23 cellular contexts compared by ENCODE assay signal in the genomic region with DNA sequence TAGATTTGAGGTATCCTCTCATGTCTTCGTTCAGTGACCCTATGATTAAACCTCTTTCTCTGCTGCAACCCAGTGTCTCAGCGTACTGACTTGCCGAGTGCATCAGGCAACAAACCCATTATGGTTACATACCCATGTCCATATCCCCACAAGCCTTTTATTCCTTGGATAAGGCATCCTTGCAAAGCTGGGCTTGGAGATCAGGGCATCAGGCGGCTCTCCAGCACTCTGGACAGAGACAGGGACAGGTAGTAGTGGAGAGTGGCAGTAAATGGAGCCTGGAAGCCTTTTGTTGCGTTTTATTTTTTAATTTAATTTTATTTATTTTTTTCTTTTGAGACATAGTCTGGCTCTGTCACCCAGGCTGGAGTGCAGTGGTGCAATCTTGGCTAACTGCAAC. TPM values are rescaled to one million over a fixed set of nuclear protein-coding genes. Genes with fewer than 3 reads are reported as not detected.
"Had no signal": no experiment of that assay in that cellular context is flagged by ENCODE, and none has a peak within 500 bp of the region (broad histone marks: within the 10 kb centered on the region; RNA-seq: fewer than 3 reads in every experiment).

No MANE protein-coding gene starts in this region.

- H3K4me3 Mint-ChIP-seq: activated CD4-positive, alpha-beta T cell treated with anti-CD3 and anti-CD28 coated beads, Interleukin-2, amount 10 ng/mL, durations not matched to agents 7 days and 5 days; activated naive CD8-positive, alpha-beta T cell; activated T-cell treated with anti-CD3 and anti-CD28 coated beads, Interleukin-2, amount 50 U/mL, for 72 hours; brain; central memory CD8-positive, alpha-beta T cell; natural killer cell treated with Interleukin-12 subunit alpha and Interleukin-12 subunit beta and Interleukin-15 and Interleukin-18, amount 100 ng/mL, for 72 hours; stimulated activated naive B cell treated with anti-CD40 and anti-IgM and Interleukin-4, amounts not matched to agents 10 μg/mL and 1 μg/mL and 100 μg/mL, for 72 hours; T-helper 2 cell treated with Interferon-gamma antibody and Interleukin-4, amounts not matched to agents 5 μg/mL and 100 μg/mL, for 36 hours had no signal

- H3K27ac ChIP-seq: gastroesophageal sphincter, left lung, thyroid gland had no signal

- H3K36me3 Mint-ChIP-seq: natural killer cell treated with Interleukin-12 subunit alpha and Interleukin-12 subunit beta and Interleukin-15 and Interleukin-18, amount 100 ng/mL, for 72 hours had no signal

- H3K36me3 ChIP-seq: gastroesophageal sphincter, left lung, thyroid gland had no signal

- H3K4me3 ChIP-seq: gastroesophageal sphincter, left lung, thyroid gland had no signal

- H3K27me3 ChIP-seq: gastroesophageal sphincter, left lung, thyroid gland had no signal

- H3K9me3 Mint-ChIP-seq: activated CD4-positive, alpha-beta T cell treated with anti-CD3 and anti-CD28 coated beads, Interleukin-2, amount 10 ng/mL, durations not matched to agents 7 days and 5 days; brain; central memory CD8-positive, alpha-beta T cell; natural killer cell treated with Interleukin-12 subunit alpha and Interleukin-12 subunit beta and Interleukin-15 and Interleukin-18, amount 100 ng/mL, for 72 hours; T-helper 2 cell treated with Interferon-gamma antibody and Interleukin-4, amounts not matched to agents 5 μg/mL and 100 μg/mL, for 36 hours had no signal

- FAIRE-seq: keratinocyte, urothelium cell line had no signal

- ATAC-seq: activated T-cell treated with anti-CD3 and anti-CD28 coated beads, Interleukin-2, amount 50 U/mL, for 72 hours; gastroesophageal sphincter; left lung; natural killer cell treated with Interleukin-12 subunit alpha and Interleukin-12 subunit beta and Interleukin-15 and Interleukin-18, amount 100 ng/mL, for 72 hours; stimulated activated naive B cell treated with anti-CD40 and anti-IgM and Interleukin-4, amounts not matched to agents 10 μg/mL and 1 μg/mL and 100 μg/mL, for 72 hours had no signal

- H3K4me1 Mint-ChIP-seq: activated CD4-positive, alpha-beta T cell treated with anti-CD3 and anti-CD28 coated beads, Interleukin-2, amount 10 ng/mL, durations not matched to agents 7 days and 5 days; brain; central memory CD8-positive, alpha-beta T cell had no signal

- H3K4me1 ChIP-seq: left lung, thyroid gland had no signal

- H3K27me3 Mint-ChIP-seq: activated CD4-positive, alpha-beta T cell treated with anti-CD3 and anti-CD28 coated beads, Interleukin-2, amount 10 ng/mL, durations not matched to agents 7 days and 5 days; activated naive CD8-positive, alpha-beta T cell; brain; central memory CD8-positive, alpha-beta T cell; natural killer cell treated with Interleukin-12 subunit alpha and Interleukin-12 subunit beta and Interleukin-15 and Interleukin-18, amount 100 ng/mL, for 72 hours had no signal

- H3K9me3 ChIP-seq: gastroesophageal sphincter, left lung, thyroid gland had no signal

- DNase-seq: activated CD4-positive, alpha-beta T cell treated with anti-CD3 and anti-CD28 coated beads, Interleukin-2, amount 10 ng/mL, durations not matched to agents 7 days and 5 days; activated CD4-positive, CD25-positive, alpha-beta regulatory T cell; activated CD8-positive, alpha-beta memory T cell treated with anti-CD3 and anti-CD28 coated beads, Interleukin-2, amount 50 U/mL, for 48 hours; activated gamma-delta T cell; activated T-cell treated with anti-CD3 and anti-CD28 coated beads, Interleukin-2, amount 50 U/mL, for 72 hours; effector memory CD4-positive, alpha-beta T cell; left lung; mesenchymal stem cell; nucleus accumbens; retina; stimulated activated CD4-positive, alpha-beta T cell treated with anti-CD3 and anti-CD28 coated beads, Interleukin-15, amount 100 ng/mL, for 24 hours; stimulated activated CD4-positive, alpha-beta T cell treated with anti-CD3 and anti-CD28 coated beads, Interleukin-4, amount 100 ng/mL, for 1 hour; stimulated activated naive B cell treated with anti-CD40 and anti-IgM and Interleukin-4, amounts not matched to agents 10 μg/mL and 1 μg/mL and 100 μg/mL, for 72 hours; thyroid gland had no signal

- H3K27ac Mint-ChIP-seq: activated CD4-positive, alpha-beta T cell treated with anti-CD3 and anti-CD28 coated beads, Interleukin-2, amount 10 ng/mL, durations not matched to agents 7 days and 5 days; activated naive CD8-positive, alpha-beta T cell; activated T-cell treated with anti-CD3 and anti-CD28 coated beads, Interleukin-2, amount 50 U/mL, for 72 hours; brain; stimulated activated naive B cell treated with anti-CD40 and anti-IgM and Interleukin-4, amounts not matched to agents 10 μg/mL and 1 μg/mL and 100 μg/mL, for 72 hours; T-helper 2 cell treated with Interferon-gamma antibody and Interleukin-4, amounts not matched to agents 5 μg/mL and 100 μg/mL, for 36 hours had no signal

RNA-seq across cellular contexts. Expression of gene NPFFR1, which starts 32.0 kb away (rescaled TPM):
- total RNA-seq: activated CD4-positive, alpha-beta T cell treated with anti-CD3 and anti-CD28 coated beads, Interleukin-2, amount 10 ng/mL, durations not matched to agents 7 days and 5 days; epithelial cell of proximal tubule had no signal
- polyA plus RNA-seq: keratinocyte had no signal
